ENCODE assay signal across 8 cellular contexts in genomic region chr10:119596537-119597404, GRCh38. TPM values are rescaled to one million over a fixed set of nuclear protein-coding genes. Genes with fewer than 3 reads are reported as not detected.
A peak's percentile ranks its signal among the peaks of the same experiment; 100 is the strongest.
DNase-seq lines count a peak whose midpoint lies in the region; ATAC-seq and TF ChIP-seq lines count a peak whose summit lies in the region.

TSS of gene TIAL1 (minus strand) at chr10:119596964. CDS start at chr10:119596465, 499 bp downstream.

- peak within 1 kb of the TSS; percentile 25 for H3K4me3 ChIP-seq in KMS-11 (IDR thresholded peaks at IDR 0.05; ENCODE audit: insufficient read depth, low read depth, low read length)
- peak within 1 kb of the TSS; percentile 77 to 91 (median 88) for H3K4me3 ChIP-seq in Peyer's patch
- peak within 1 kb of the TSS; percentile 72 to 81 for H3K4me3 ChIP-seq in esophagus (ENCODE audit: low read depth in 1 of 2, low read length in 2 of 2)
- peak within 1 kb of the TSS; percentile 94 for H3K4me3 ChIP-seq in mucosa of stomach (ENCODE audit: low read length)

- peak within 1 kb of the TSS; percentile 76 for H2AFZ ChIP-seq in KMS-11 (ENCODE audit: low read depth)

- peak within 1 kb of the TSS; percentile 97 for H3K9ac ChIP-seq in KMS-11
- peak within 1 kb of the TSS; percentile 98 for H3K9ac ChIP-seq in mucosa of stomach (ENCODE audit: low read length)

- H3K4me1 ChIP-seq in KMS-11 (ENCODE audit: low read depth, poor library complexity, severe bottlenecking) (peaks cover 38% of the 10 kb centered on the region), Peyer's patch (peaks cover 0 to 42% (median 8%) of the 10 kb centered on the region in 4 donors), esophagus (ENCODE audit: control insufficient read depth in 2 of 2, insufficient read depth in 2 of 2, low read length in 1 of 2) (no peaks in the 10 kb centered on the region), mucosa of stomach (ENCODE audit: control insufficient read depth, insufficient read depth, low read length) (peaks cover 33% of the 10 kb centered on the region)

- ATAC-seq in GM21737 (IDR thresholded peaks at IDR 0.05; ENCODE audit: unreplicated experiment), result peak; percentile 89

- H3K27ac ChIP-seq in KMS-11 (peak within 1 kb of the TSS; percentile 97), Peyer's patch (peak within 1 kb of the TSS; percentile 90 to 96 (median 94)), esophagus (ENCODE audit: low read depth in 2 of 2, low read length in 1 of 2) (peak within 1 kb of the TSS; percentile 97)

- no peaks in the 10 kb centered on the region; the same call in 1 of the 2 replicates for H3K36me3 ChIP-seq in KMS-11 (ENCODE audit: insufficient read depth)
- H3K36me3 ChIP-seq in Peyer's patch, result no peaks in the 10 kb centered on the region
- no peaks in the 10 kb centered on the region for H3K36me3 ChIP-seq in esophagus (ENCODE audit: control insufficient read depth in 2 of 2, insufficient read depth in 2 of 2, low read length in 1 of 2)
- no peaks in the 10 kb centered on the region for H3K36me3 ChIP-seq in mucosa of stomach (ENCODE audit: control insufficient read depth, insufficient read depth, low read length)

- TF ChIP-seq POLR2A in Peyer's patch (IDR thresholded peaks at IDR 0.05), result peak; percentile 82 to 89

- TF ChIP-seq CTCF in KMS-11 (conservative IDR thresholded peaks at IDR 0.05; ENCODE audit: low read depth, low read length), result no peak
- no peak for TF ChIP-seq CTCF in Peyer's patch (IDR thresholded peaks at IDR 0.05)

- H3K27me3 ChIP-seq in KMS-11 (ENCODE audit: insufficient read depth, low read depth), result no peaks in the 10 kb centered on the region
- H3K27me3 ChIP-seq in Peyer's patch, result no peaks in the 10 kb centered on the region
- no peaks in the 10 kb centered on the region for H3K27me3 ChIP-seq in esophagus (ENCODE audit: control insufficient read depth in 1 of 2, insufficient read depth in 2 of 2, low read length in 2 of 2)
- no peaks in the 10 kb centered on the region for H3K27me3 ChIP-seq in mucosa of stomach (ENCODE audit: control insufficient read depth, insufficient read depth, low read length)

- peaks cover 16% of the 10 kb centered on the region; the same call in 1 of the 2 replicates for H4K20me1 ChIP-seq in KMS-11 (ENCODE audit: insufficient read depth)

- H3K79me2 ChIP-seq in KMS-11 (ENCODE audit: insufficient read depth, low read depth), result peaks cover 45% of the 10 kb centered on the region

- WGBS in esophagus, 2 donors, result 0% methylated on average over 64 to 66 of the region's 66 CpGs

- no peaks in the 10 kb centered on the region for H3K9me3 ChIP-seq in Peyer's patch
- no peaks in the 10 kb centered on the region for H3K9me3 ChIP-seq in esophagus (ENCODE audit: control insufficient read depth in 2 of 2, insufficient read depth in 1 of 2, low read depth in 1 of 2, low read length in 1 of 2)
- H3K9me3 ChIP-seq in mucosa of stomach (ENCODE audit: control insufficient read depth, low read length), result no peaks in the 10 kb centered on the region

- DNase-seq in DMS53 treated with DMSO at 0.1 percent for 48 hours (lab: John Stamatoyannopoulos, UW; ENCODE audit: unreplicated experiment) (peak; percentile 99), Peyer's patch (peak; percentile 97 to 99 (median 98))
- DNase-seq in activated T-cell treated with anti-CD3 and anti-CD28 coated beads, Interleukin-2, amount 50 U/mL, for 48 hours, result peak; percentile 90 to 94
- DNase-seq in stimulated activated CD8-positive, alpha-beta memory T cell treated with anti-CD3 and anti-CD28 coated beads, Interleukin-7, amount 100 ng/mL, for 1 hour (ENCODE audit: low read depth in 2 of 2), result peak; percentile 78 to 83

- peak within 1 kb of the TSS; percentile 92 for H3K4me2 ChIP-seq in KMS-11

RNA-seq across cellular contexts. Expression of gene TIAL1, which starts in this region (rescaled TPM):
- total RNA-seq in Peyer's patch, result 100 to 1,000 TPM in 1 of 4 donors, 10 to 100 TPM in 3; 58.4 to 103 (median 79.7) TPM
- 10 to 100 TPM; 46.8 to 55.1 TPM for polyA plus RNA-seq in esophagus

Comparison
In these comparisons a context has a peak if more than half of its experiments do, and no peak if none do; other contexts are left out.
1. Peak in every context shown above with its lines: DNase-seq, ATAC-seq, H3K4me3 ChIP-seq and H3K27ac ChIP-seq.
2. H3K4me3 ChIP-seq: peak in every context shown above with its lines; median percentile 94 in mucosa of stomach; 88 in Peyer's patch; 76 in esophagus; 25 in KMS-11.